ENCODE assay signal across 35 cellular contexts in the genomic region with DNA sequence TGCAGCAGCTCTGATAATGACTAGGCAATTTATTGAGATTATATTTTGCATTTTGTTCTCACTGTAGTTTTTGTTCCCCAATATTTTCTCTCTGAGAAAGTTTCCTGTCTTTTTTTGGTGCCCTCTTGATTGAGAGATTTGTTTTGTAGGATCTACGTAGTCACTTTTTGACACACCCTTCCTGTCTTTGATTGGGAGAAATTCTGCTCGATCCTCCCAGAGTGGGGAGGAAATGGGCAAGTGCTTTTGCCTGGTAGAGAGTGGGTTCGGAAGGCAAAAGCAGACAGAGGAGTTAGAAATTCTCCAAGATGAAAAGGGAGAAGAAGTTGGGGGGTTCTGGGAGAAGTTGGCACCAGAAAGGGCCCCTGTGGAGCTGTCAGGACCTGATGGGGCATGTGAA.
"Had no signal": no experiment of that assay in that cellular context is flagged by ENCODE, and none has a peak within 500 bp of the region (broad histone marks: within the 10 kb centered on the region; RNA-seq: fewer than 3 reads in every experiment).

No MANE protein-coding gene starts in this region.

- H3K9me3 Mint-ChIP-seq: activated CD4-positive, alpha-beta memory T cell treated with anti-CD3 and anti-CD28 coated beads, Interleukin-2, amount 10 ng/mL, durations not matched to agents 7 days and 5 days; activated CD4-positive, alpha-beta T cell treated with anti-CD3 and anti-CD28 coated beads, Interleukin-2, amount 10 ng/mL, durations not matched to agents 7 days and 5 days; activated naive CD4-positive, alpha-beta T cell treated with anti-CD3 and anti-CD28 coated beads for 36 hours; activated naive CD4-positive, alpha-beta T cell treated with anti-CD3 and anti-CD28 coated beads, Interleukin-2, amount 50 U/mL, for 72 hours; activated T-cell treated with anti-CD3 and anti-CD28 coated beads, Interleukin-2, amount 50 U/mL, for 24 hours; activated T-helper 2 cell treated with anti-CD3 and anti-CD28 coated beads, Interferon-gamma antibody, Interleukin-2, Interleukin-4, amounts not matched to agents 10 μg/mL and 5 μg/mL and 100 μg/mL, durations not matched to agents 14 hours and 24 hours and 36 hours; T-helper 1 cell treated with Interleukin-12 subunit alpha and Interleukin-12 subunit beta and Interleukin-4 antibody, amounts not matched to agents 30 μg/mL and 1 μg/mL, for 36 hours; T-helper 2 cell treated with Interferon-gamma antibody and Interleukin-4, amounts not matched to agents 5 μg/mL and 100 μg/mL, for 36 hours had no signal

- H3K9me3 ChIP-seq: adrenal gland, body of pancreas, breast epithelium had no signal

- H3K4me3 ChIP-seq: adrenal gland, body of pancreas, breast epithelium had no signal

- DNase-seq: activated CD4-positive, alpha-beta memory T cell treated with anti-CD3 and anti-CD28 coated beads, Interleukin-2, amount 10 ng/mL, durations not matched to agents 7 days and 5 days; activated CD4-positive, alpha-beta T cell treated with anti-CD3 and anti-CD28 coated beads for 1 hour; activated CD4-positive, alpha-beta T cell treated with anti-CD3 and anti-CD28 coated beads for 36 hours; activated CD4-positive, alpha-beta T cell treated with anti-CD3 and anti-CD28 coated beads for 48 hours; activated CD4-positive, alpha-beta T cell treated with anti-CD3 and anti-CD28 coated beads, Interleukin-2, amount 10 ng/mL, durations not matched to agents 7 days and 5 days; activated CD4-positive, alpha-beta T cell treated with anti-CD3 and anti-CD28 coated beads, Interleukin-2, amount 50 U/mL, for 48 hours; activated CD4-positive, CD25-positive, alpha-beta regulatory T cell; activated CD8-positive, alpha-beta memory T cell treated with anti-CD3 and anti-CD28 coated beads for 24 hours; activated CD8-positive, alpha-beta memory T cell treated with anti-CD3 and anti-CD28 coated beads, Interleukin-2, amount 10 ng/mL, durations not matched to agents 7 days and 5 days; activated CD8-positive, alpha-beta memory T cell treated with anti-CD3 and anti-CD28 coated beads, Interleukin-2, amount 50 U/mL, for 48 hours; activated CD8-positive, alpha-beta T cell treated with anti-CD3 and anti-CD28 coated beads, Interleukin-2, amount 10 ng/mL, durations not matched to agents 7 days and 5 days; activated effector memory CD4-positive, alpha-beta T cell treated with Interleukin-2 at 50 U/mL for 16 hours; activated gamma-delta T cell; activated naive CD4-positive, alpha-beta T cell treated with anti-CD3 and anti-CD28 coated beads for 36 hours; activated naive CD4-positive, alpha-beta T cell treated with anti-CD3 and anti-CD28 coated beads, Interleukin-2, amount 50 U/mL, for 16 hours; activated naive CD8-positive, alpha-beta T cell treated with anti-CD3 and anti-CD28 coated beads for 36 hours; activated T-cell treated with anti-CD3 and anti-CD28 coated beads, Interleukin-2, amount 50 U/mL, for 24 hours; activated T-cell treated with anti-CD3 and anti-CD28 coated beads, Interleukin-2, amount 50 U/mL, for 48 hours; adrenal gland; amniotic stem cell; aorta; body of pancreas; brain microvascular endothelial cell; central memory CD4-positive, alpha-beta T cell; T-helper 1 cell; T-helper 2 cell; T-helper 9 cell; WERI-Rb-1 had no signal

- H3K36me3 Mint-ChIP-seq: activated CD8-positive, alpha-beta memory T cell treated with anti-CD3 and anti-CD28 coated beads, Interleukin-2, amount 10 ng/mL, durations not matched to agents 7 days and 5 days; activated naive CD4-positive, alpha-beta T cell treated with anti-CD3 and anti-CD28 coated beads, Interleukin-2, amount 50 U/mL, for 72 hours; activated naive CD8-positive, alpha-beta T cell treated with anti-CD3 and anti-CD28 coated beads for 36 hours; WTC11 had no signal

- H3K4me3 Mint-ChIP-seq: activated CD4-positive, alpha-beta memory T cell treated with anti-CD3 and anti-CD28 coated beads, Interleukin-2, amount 10 ng/mL, durations not matched to agents 7 days and 5 days; activated CD4-positive, alpha-beta T cell treated with anti-CD3 and anti-CD28 coated beads for 36 hours; activated CD4-positive, alpha-beta T cell treated with anti-CD3 and anti-CD28 coated beads, Interleukin-2, amount 10 ng/mL, durations not matched to agents 7 days and 5 days; activated CD8-positive, alpha-beta memory T cell treated with anti-CD3 and anti-CD28 coated beads, Interleukin-2, amount 10 ng/mL, durations not matched to agents 7 days and 5 days; activated CD8-positive, alpha-beta T cell treated with anti-CD3 and anti-CD28 coated beads, Interleukin-2, amount 10 ng/mL, durations not matched to agents 7 days and 5 days; activated naive CD4-positive, alpha-beta T cell treated with anti-CD3 and anti-CD28 coated beads for 36 hours; activated naive CD8-positive, alpha-beta T cell treated with anti-CD3 and anti-CD28 coated beads for 36 hours; activated T-cell treated with anti-CD3 and anti-CD28 coated beads, Interleukin-2, amount 50 U/mL, for 24 hours; T-helper 1 cell treated with Interleukin-12 subunit alpha and Interleukin-12 subunit beta and Interleukin-4 antibody, amounts not matched to agents 30 μg/mL and 1 μg/mL, for 36 hours; T-helper 2 cell treated with Interferon-gamma antibody and Interleukin-4, amounts not matched to agents 5 μg/mL and 100 μg/mL, for 36 hours; WTC11 had no signal

- H3K36me3 ChIP-seq: adrenal gland, brain microvascular endothelial cell, breast epithelium, WERI-Rb-1 had no signal

- H3K27ac Mint-ChIP-seq: activated CD4-positive, alpha-beta memory T cell treated with anti-CD3 and anti-CD28 coated beads, Interleukin-2, amount 10 ng/mL, durations not matched to agents 7 days and 5 days; activated CD4-positive, alpha-beta T cell treated with anti-CD3 and anti-CD28 coated beads for 36 hours; activated CD4-positive, alpha-beta T cell treated with anti-CD3 and anti-CD28 coated beads, Interleukin-2, amount 10 ng/mL, durations not matched to agents 7 days and 5 days; activated CD8-positive, alpha-beta memory T cell treated with anti-CD3 and anti-CD28 coated beads, Interleukin-2, amount 10 ng/mL, durations not matched to agents 7 days and 5 days; activated CD8-positive, alpha-beta T cell treated with anti-CD3 and anti-CD28 coated beads, Interleukin-2, amount 10 ng/mL, durations not matched to agents 7 days and 5 days; activated naive CD4-positive, alpha-beta T cell treated with anti-CD3 and anti-CD28 coated beads for 36 hours; activated naive CD8-positive, alpha-beta T cell treated with anti-CD3 and anti-CD28 coated beads for 36 hours; activated T-cell treated with anti-CD3 and anti-CD28 coated beads, Interleukin-2, amount 50 U/mL, for 24 hours; activated T-helper 2 cell treated with anti-CD3 and anti-CD28 coated beads, Interferon-gamma antibody, Interleukin-2, Interleukin-4, amounts not matched to agents 10 μg/mL and 5 μg/mL and 100 μg/mL, durations not matched to agents 14 hours and 24 hours and 36 hours; T-helper 1 cell treated with Interleukin-12 subunit alpha and Interleukin-12 subunit beta and Interleukin-4 antibody, amounts not matched to agents 30 μg/mL and 1 μg/mL, for 36 hours; T-helper 2 cell treated with Interferon-gamma antibody and Interleukin-4, amounts not matched to agents 5 μg/mL and 100 μg/mL, for 36 hours; WTC11 had no signal

- ATAC-seq: activated CD4-positive, alpha-beta T cell treated with anti-CD3 and anti-CD28 coated beads for 36 hours; activated CD4-positive, CD25-positive, alpha-beta regulatory T cell treated with anti-CD3 and anti-CD28 coated beads, Interleukin-2, amount 50 U/mL, for 24 hours; activated CD8-positive, alpha-beta memory T cell treated with anti-CD3 and anti-CD28 coated beads, Interleukin-2, amount 10 ng/mL, durations not matched to agents 7 days and 5 days; activated CD8-positive, alpha-beta T cell treated with anti-CD3 and anti-CD28 coated beads, Interleukin-2, amount 10 ng/mL, durations not matched to agents 7 days and 5 days; activated naive CD4-positive, alpha-beta T cell treated with anti-CD3 and anti-CD28 coated beads, Interleukin-2, amount 50 U/mL, for 72 hours; body of pancreas; WTC11 had no signal

- H3K27ac ChIP-seq: adrenal gland, body of pancreas, brain microvascular endothelial cell, breast epithelium, WERI-Rb-1 had no signal

- H3K4me1 Mint-ChIP-seq: activated CD4-positive, alpha-beta memory T cell treated with anti-CD3 and anti-CD28 coated beads, Interleukin-2, amount 10 ng/mL, durations not matched to agents 7 days and 5 days; activated CD8-positive, alpha-beta memory T cell treated with anti-CD3 and anti-CD28 coated beads, Interleukin-2, amount 10 ng/mL, durations not matched to agents 7 days and 5 days; activated naive CD8-positive, alpha-beta T cell treated with anti-CD3 and anti-CD28 coated beads for 36 hours had no signal
